ENCODE assay signal across 26 cellular contexts in genomic region chr6:16369989-16370388, GRCh38.
"Had no signal": no experiment of that assay in that cellular context is flagged by ENCODE, and none has a peak within 500 bp of the region (broad histone marks: within the 10 kb centered on the region; RNA-seq: fewer than 3 reads in every experiment).

No MANE protein-coding gene starts in this region.

- H3K27ac Mint-ChIP-seq: activated CD4-positive, alpha-beta T cell treated with anti-CD3 and anti-CD28 coated beads, Interleukin-2, amount 10 ng/mL, durations not matched to agents 24 days and 14 days; activated CD8-positive, alpha-beta T cell treated with anti-CD3 and anti-CD28 coated beads, Interleukin-2, amount 10 ng/mL, durations not matched to agents 7 days and 5 days; activated naive CD4-positive, alpha-beta T cell treated with anti-CD3 and anti-CD28 coated beads for 36 hours; activated T-cell treated with anti-CD3 and anti-CD28 coated beads, Interleukin-2, amount 50 U/mL, for 24 hours had no signal

- DNase-seq: activated CD4-positive, alpha-beta T cell treated with anti-CD3 and anti-CD28 coated beads, Interleukin-2, amount 10 ng/mL, durations not matched to agents 24 days and 14 days; activated CD4-positive, alpha-beta T cell treated with anti-CD3 and anti-CD28 coated beads, Interleukin-2, amount 50 U/mL, for 48 hours; activated CD4-positive, CD25-positive, alpha-beta regulatory T cell; activated CD8-positive, alpha-beta T cell treated with anti-CD3 and anti-CD28 coated beads, Interleukin-2, amount 10 ng/mL, durations not matched to agents 7 days and 5 days; activated gamma-delta T cell treated with Interleukin-2 at 50 U/mL for 16 hours; activated naive CD4-positive, alpha-beta T cell treated with anti-CD3 and anti-CD28 coated beads for 36 hours; activated T-cell treated with anti-CD3 and anti-CD28 coated beads, Interleukin-2, amount 50 U/mL, for 24 hours; adrenal gland; body of pancreas; KG1; MM.1S; MV-4-11; NCI-H1092; NCI-H1436 treated with DMSO at 0.1 percent for 48 hours; NCI-H1694 treated with DMSO at 0.1 percent for 48 hours; NCI-H2029; NCI-H345; NCI-H524 treated with DMSO at 0.1 percent for 48 hours; RPMI8226; SHP77 treated with DMSO at 0.1 percent for 48 hours; T1000; WERI-Rb-1 had no signal

- H3K27me3 Mint-ChIP-seq: activated CD4-positive, alpha-beta T cell treated with anti-CD3 and anti-CD28 coated beads, Interleukin-2, amount 10 ng/mL, durations not matched to agents 24 days and 14 days; activated T-cell treated with anti-CD3 and anti-CD28 coated beads, Interleukin-2, amount 50 U/mL, for 24 hours had no signal

- H3K4me3 Mint-ChIP-seq: activated CD4-positive, alpha-beta T cell treated with anti-CD3 and anti-CD28 coated beads, Interleukin-2, amount 10 ng/mL, durations not matched to agents 24 days and 14 days; activated CD8-positive, alpha-beta T cell treated with anti-CD3 and anti-CD28 coated beads, Interleukin-2, amount 10 ng/mL, durations not matched to agents 7 days and 5 days; activated naive CD4-positive, alpha-beta T cell treated with anti-CD3 and anti-CD28 coated beads for 36 hours; activated T-cell treated with anti-CD3 and anti-CD28 coated beads, Interleukin-2, amount 50 U/mL, for 24 hours had no signal

- H3K4me3 ChIP-seq: adrenal gland, body of pancreas, breast epithelium, SJSA1 had no signal

- H3K4me1 ChIP-seq: adrenal gland, breast epithelium, SJSA1 had no signal

- H3K9me3 ChIP-seq: adrenal gland, body of pancreas, breast epithelium, SJSA1 had no signal

- H3K27ac ChIP-seq: adrenal gland, body of pancreas, breast epithelium, SJSA1, WERI-Rb-1 had no signal

- H3K36me3 ChIP-seq: adrenal gland, breast epithelium, SJSA1, WERI-Rb-1 had no signal

- ATAC-seq: activated CD8-positive, alpha-beta T cell treated with anti-CD3 and anti-CD28 coated beads, Interleukin-2, amount 10 ng/mL, durations not matched to agents 7 days and 5 days; activated naive CD4-positive, alpha-beta T cell treated with anti-CD3 and anti-CD28 coated beads, Interleukin-2, amount 50 U/mL, for 72 hours; body of pancreas; Panc1 had no signal

- H3K27me3 ChIP-seq: adrenal gland, body of pancreas, breast epithelium, SJSA1 had no signal

- H3K9me3 Mint-ChIP-seq: activated naive CD4-positive, alpha-beta T cell treated with anti-CD3 and anti-CD28 coated beads for 36 hours; activated naive CD4-positive, alpha-beta T cell treated with anti-CD3 and anti-CD28 coated beads, Interleukin-2, amount 50 U/mL, for 72 hours; activated T-cell treated with anti-CD3 and anti-CD28 coated beads, Interleukin-2, amount 50 U/mL, for 24 hours had no signal

- H3K36me3 Mint-ChIP-seq: activated naive CD4-positive, alpha-beta T cell treated with anti-CD3 and anti-CD28 coated beads, Interleukin-2, amount 50 U/mL, for 72 hours had no signal
